Comparison of ENCODE assay signal across 8 cellular contexts in the genomic region with DNA sequence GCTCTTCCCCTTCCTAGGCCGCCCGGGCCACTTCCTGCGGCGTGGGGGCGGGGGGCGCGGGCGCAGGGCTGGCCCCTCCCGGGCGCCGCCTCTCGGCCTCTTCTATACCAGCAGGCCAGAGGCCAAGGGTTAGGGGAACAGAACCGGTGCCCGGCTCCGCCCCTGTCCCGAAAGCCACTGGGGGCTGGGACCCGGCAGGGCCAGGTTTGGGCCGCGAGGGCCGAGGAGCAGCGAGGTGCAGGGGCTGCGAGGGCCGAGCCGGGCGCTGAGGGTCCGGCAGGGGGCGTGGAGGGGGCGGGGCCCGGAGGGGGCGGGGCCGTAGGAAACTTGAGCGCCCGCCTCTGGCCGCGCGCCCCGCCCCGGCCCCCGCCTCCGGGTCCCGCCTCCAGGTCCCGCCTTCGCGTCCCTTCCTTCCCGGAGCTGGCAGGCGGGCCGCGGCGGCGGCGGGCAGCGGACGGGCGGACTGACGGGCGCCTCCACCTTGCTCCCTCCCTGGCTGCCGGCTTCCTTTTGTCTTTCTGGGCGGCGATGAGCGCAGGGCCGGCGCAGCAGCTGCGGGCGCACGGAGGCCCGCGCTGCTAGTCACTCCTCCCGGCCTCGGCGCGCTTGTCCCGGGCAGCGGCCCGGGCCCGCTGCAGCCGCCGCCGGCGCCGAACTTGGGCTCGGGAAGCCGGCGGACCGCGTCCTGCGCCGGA. TPM values are rescaled to one million over a fixed set of nuclear protein-coding genes. Genes with fewer than 3 reads are reported as not detected.
A peak's percentile ranks its signal among the peaks of the same experiment; 100 is the strongest.
DNase-seq lines count a peak whose midpoint lies in the region; ATAC-seq and TF ChIP-seq lines count a peak whose summit lies in the region.

Gene HPCAL1, plus strand, starts transcription at position 426 of the 695 bp plus-strand sequence. CDS start 116,854 bp downstream, outside the sequence.

- POLR2A ChIA-PET in CD8-positive, alpha-beta T cell (lab: Charles Lee) = interaction anchor here (1.0 to 9.0 kb wide), 9 partner anchors 27 to 146 kb away, joined by 3 to 94 read pairs (median 5); partner anchors contain the start of gene ODC1

- H3K36me3 ChIP-seq in CD8-positive, alpha-beta T cell (ENCODE audit: insufficient read depth, low read length) = no peaks in the 10 kb centered on the region

- intact Hi-C loops in CD8-positive, alpha-beta T cell (cut with DNase I, micrococcal nuclease) = loop anchor here (1.0 to 10.0 kb wide), 10 partner anchors 28 to 852 kb away; partner anchors contain the start of genes ODC1 (in 2 of the 2), ADAM17 (in 1 of the 2), KLF11 (in 1 of the 2) and SLC66A3 (in 1 of the 2)

- H3K9me3 ChIP-seq in CD8-positive, alpha-beta T cell (ENCODE audit: low read length) = no peaks in the 10 kb centered on the region

- no peaks in the 10 kb centered on the region for H3K9me3 Mint-ChIP-seq in CD8-positive, alpha-beta T cell
- H3K9me3 Mint-ChIP-seq in endothelial cell (ENCODE audit: unreplicated experiment) = no peaks in the 10 kb centered on the region
- peaks cover 7% of the 10 kb centered on the region for H3K9me3 Mint-ChIP-seq in mesothelial cell of epicardium

- no peaks in the 10 kb centered on the region for H3K27me3 ChIP-seq in CD8-positive, alpha-beta T cell (ENCODE audit: insufficient read depth, low read length)

- peaks cover 5% of the 10 kb centered on the region for H3K36me3 Mint-ChIP-seq in CD8-positive, alpha-beta T cell
- no peaks in the 10 kb centered on the region for H3K36me3 Mint-ChIP-seq in endothelial cell (ENCODE audit: low read depth, unreplicated experiment)
- H3K36me3 Mint-ChIP-seq in mesothelial cell of epicardium = no peaks in the 10 kb centered on the region

- H3K27me3 Mint-ChIP-seq in CD8-positive, alpha-beta T cell (ENCODE audit: low read depth) = no peaks in the 10 kb centered on the region
- peaks cover 20% of the 10 kb centered on the region for H3K27me3 Mint-ChIP-seq in endothelial cell (ENCODE audit: unreplicated experiment)
- peaks cover 30% of the 10 kb centered on the region for H3K27me3 Mint-ChIP-seq in mesothelial cell of epicardium (ENCODE audit: low read depth)

- ATAC-seq in CD8-positive, alpha-beta T cell = peak; percentile 67
- ATAC-seq in GM19372 (IDR thresholded peaks at IDR 0.05; ENCODE audit: low read depth, unreplicated experiment) (peak; percentile 73), HG03521 (IDR thresholded peaks at IDR 0.05; ENCODE audit: unreplicated experiment) (peak; percentile 71)

- peak; percentile 54 to 90 (median 77) for DNase-seq in CD8-positive, alpha-beta T cell
- peak; percentile 89 for DNase-seq in NOMO-1 treated with dmso at 0.1 percent for 144 hours (lab: John Stamatoyannopoulos, UW; ENCODE audit: unreplicated experiment)
- DNase-seq in activated CD8-positive, alpha-beta memory T cell treated with anti-CD3 and anti-CD28 coated beads, Interleukin-2, amount 50 U/mL, for 24 hours (ENCODE audit: extremely low read depth) = peak; percentile 38
- DNase-seq in endothelial cell (ENCODE audit: low spot score) = peak; percentile 91
- peak; percentile 83 to 89 for DNase-seq in mesothelial cell of epicardium (ENCODE audit: low spot score in 2 of 2, unreplicated experiment in 2 of 2)
- DNase-seq in stimulated activated CD8-positive, alpha-beta memory T cell treated with anti-CD3 and anti-CD28 coated beads, Interleukin-2, amount 100 ng/mL, for 1 hour (ENCODE audit: low read depth in 2 of 2) = peak; percentile 59 to 71

- peak within 1 kb of the TSS; percentile 92 for H3K27ac Mint-ChIP-seq in CD8-positive, alpha-beta T cell
- H3K27ac Mint-ChIP-seq in endothelial cell (ENCODE audit: unreplicated experiment) (peak within 1 kb of the TSS; percentile 27), mesothelial cell of epicardium (peak within 1 kb of the TSS; percentile 34)

- CTCF ChIA-PET in CD8-positive, alpha-beta T cell (lab: Charles Lee) = interaction anchor here (0.9 to 15.0 kb wide), 11 partner anchors 27 to 178 kb away, joined by 3 to 205 read pairs (median 7); no protein-coding TSS in a partner anchor

- peak; percentile 61 for TF ChIP-seq CTCF in CD8-positive, alpha-beta T cell (IDR thresholded peaks at IDR 0.05)
- peak; percentile 89 for TF ChIP-seq CTCF in endothelial cell (IDR thresholded peaks at IDR 0.05; ENCODE audit: unreplicated experiment)
- peak; percentile 52 for TF ChIP-seq CTCF in mesothelial cell of epicardium (IDR thresholded peaks at IDR 0.05; ENCODE audit: unreplicated experiment)

- peaks cover 60% of the 10 kb centered on the region for H3K4me1 ChIP-seq in CD8-positive, alpha-beta T cell (ENCODE audit: insufficient read depth, low read length)

- H3K27ac ChIP-seq in CD8-positive, alpha-beta T cell (ENCODE audit: low read depth, low read length) = peak within 1 kb of the TSS; percentile 52

- H3K4me3 ChIP-seq in CD8-positive, alpha-beta T cell (ENCODE audit: low read depth, low read length) = peak within 1 kb of the TSS; percentile 84

- H3K4me1 Mint-ChIP-seq in CD8-positive, alpha-beta T cell (ENCODE audit: low read depth) = peaks cover 70% of the 10 kb centered on the region
- H3K4me1 Mint-ChIP-seq in endothelial cell (ENCODE audit: unreplicated experiment) (peaks cover 13% of the 10 kb centered on the region), mesothelial cell of epicardium (peaks cover 26% of the 10 kb centered on the region)

- peak within 1 kb of the TSS; percentile 98 for H3K4me3 Mint-ChIP-seq in CD8-positive, alpha-beta T cell
- H3K4me3 Mint-ChIP-seq in endothelial cell (ENCODE audit: unreplicated experiment) (peak within 1 kb of the TSS; percentile 97), mesothelial cell of epicardium (peak within 1 kb of the TSS; percentile 86)

RNA-seq across cellular contexts. Expression of gene HPCAL1, which starts in this region (rescaled TPM):
- total RNA-seq in CD8-positive, alpha-beta T cell = 10 to 100 TPM; 25.0 to 25.6 TPM
- 34.6 TPM for total RNA-seq in endothelial cell (ENCODE audit: unreplicated experiment)
- total RNA-seq in mesothelial cell of epicardium = 17.4 to 20.0 TPM (median 17.5 TPM) in 3 replicates

Comparison
In these comparisons a context has a peak if more than half of its experiments do, and no peak if none do; other contexts are left out.
1. Peak in every context shown above with its lines: DNase-seq, ATAC-seq, H3K4me3 ChIP-seq and H3K27ac ChIP-seq.
2. DNase-seq: peak in every context shown above with its lines; median percentile 91 in endothelial cell; 89 in NOMO-1 treated with dmso at 0.1 percent for 144 hours; 86 in mesothelial cell of epicardium; 77 in CD8-positive, alpha-beta T cell; 65 in stimulated activated CD8-positive, alpha-beta memory T cell treated with anti-CD3 and anti-CD28 coated beads, Interleukin-2, amount 100 ng/mL, for 1 hour; 38 in activated CD8-positive, alpha-beta memory T cell treated with anti-CD3 and anti-CD28 coated beads, Interleukin-2, amount 50 U/mL, for 24 hours.
3. H3K27ac Mint-ChIP-seq: peak in every context shown above with its lines; median percentile 92 in CD8-positive, alpha-beta T cell; 34 in mesothelial cell of epicardium; 27 in endothelial cell.